9 cellular contexts compared by ENCODE assay signal in genomic region chr14:54489731-54490447, GRCh38. TPM values are rescaled to one million over a fixed set of nuclear protein-coding genes. Genes with fewer than 3 reads are reported as not detected.
DNase-seq lines count a peak whose midpoint lies in the region; ATAC-seq and TF ChIP-seq lines count a peak whose summit lies in the region.
"Had no signal": no experiment of that assay in that cellular context is flagged by ENCODE, and none has a peak within 500 bp of the region (broad histone marks: within the 10 kb centered on the region; RNA-seq: fewer than 3 reads in every experiment).

No MANE protein-coding gene starts in this region.

- DNase-seq in GM12864 (ENCODE audit: low read depth) (no peak), Peyer's patch (no peak), fibroblast of gingiva (ENCODE audit: low read depth) (peak; percentile 14), gastrocnemius medialis (no peak), GM03348 (ENCODE audit: low spot score) (no peak), C1 segment of cervical spinal cord (lab: John Stamatoyannopoulos, UW) (no peak)
- no peak for DNase-seq in activated effector memory CD4-positive, alpha-beta T cell treated with Interleukin-2 at 50 U/mL for 16 hours
- DNase-seq: NCI-H1436 treated with DMSO at 0.1 percent for 48 hours had no signal

- no peaks in the 10 kb centered on the region for H3K36me3 ChIP-seq in Peyer's patch
- no peaks in the 10 kb centered on the region for H3K36me3 ChIP-seq in gastrocnemius medialis

- H3K27ac ChIP-seq in Peyer's patch (peak overlapping the region; percentile 89 to 99 (median 94)), gastrocnemius medialis (peak overlapping the region; percentile 90 to 98 (median 92))

- H3K27me3 ChIP-seq in Peyer's patch (no peaks in the 10 kb centered on the region), gastrocnemius medialis (no peaks in the 10 kb centered on the region)

- ATAC-seq in gastrocnemius medialis: no peak
- no peak for ATAC-seq in esophagus mucosa

- H3K9me3 ChIP-seq in Peyer's patch (no peaks in the 10 kb centered on the region), gastrocnemius medialis (no peaks in the 10 kb centered on the region)

- no peak for TF ChIP-seq CTCF in GM12864 (IDR thresholded peaks at IDR 0.05; ENCODE audit: low read depth, low read length, missing control alignments)
- no peak for TF ChIP-seq CTCF in Peyer's patch (IDR thresholded peaks at IDR 0.05)
- no peak for TF ChIP-seq CTCF in gastrocnemius medialis (IDR thresholded peaks at IDR 0.05 in 4 of 5, conservative IDR thresholded peaks at IDR 0.05 in 1 of 5)

- TF ChIP-seq POLR2A in Peyer's patch (IDR thresholded peaks at IDR 0.05) (no peak), gastrocnemius medialis (IDR thresholded peaks at IDR 0.05) (no peak)

- H3K4me3 ChIP-seq in GM12864 (ENCODE audit: low read depth, low read length): peak overlapping the region; percentile 99; the same call in 1 of the 2 replicates
- H3K4me3 ChIP-seq in Peyer's patch: peak overlapping the region in 2 of 4 donors; percentile 81 to 90
- H3K4me3 ChIP-seq in gastrocnemius medialis: peak overlapping the region in 3 of 4 donors; percentile 71 to 97 (median 93)

- H3K4me1 ChIP-seq in Peyer's patch (peaks cover 0 to 25% (median 2%) of the 10 kb centered on the region in 4 donors), gastrocnemius medialis (peaks cover 20 to 23% of the 10 kb centered on the region in 2 donors)

- intact Hi-C loops in gastrocnemius medialis (cut with DNase I; ENCODE audit: low total_unique reads): loop anchor here (1.0 to 2.0 kb wide), 2 partner anchors 19 to 49 kb away; partner anchors contain the start of genes CGRRF1 and CNIH1

- in situ Hi-C loops in gastrocnemius medialis (cut with MboI; ENCODE audit: low sequenced_read_pairs in 4 of 4): no loop called here

RNA-seq across cellular contexts. Expression of gene GMFB, which starts 1.1 kb away (rescaled TPM):
- total RNA-seq in Peyer's patch: 10 to 100 TPM; 35.5 to 60.9 (median 41.3) TPM
- 10 to 100 TPM in 1 of 4 donors, 1 to 10 TPM in 3; 5.0 to 21.7 (median 7.3) TPM for total RNA-seq in gastrocnemius medialis
- total RNA-seq in esophagus mucosa: 25.3 TPM

RNA-seq across cellular contexts. Expression of gene CGRRF1, which starts 19.8 kb away (rescaled TPM):
- 10 to 100 TPM; 11.6 to 26.8 (median 19.0) TPM for total RNA-seq in Peyer's patch
- total RNA-seq in gastrocnemius medialis: 10 to 100 TPM; 13.7 to 27.0 (median 20.7) TPM
- 9.2 TPM for total RNA-seq in esophagus mucosa

RNA-seq across cellular contexts. Expression of gene CNIH1, which starts 48.7 kb away (rescaled TPM):
- total RNA-seq in Peyer's patch: 100 to 1,000 TPM in 3 of 4 donors, 10 to 100 TPM in 1; 61.1 to 130 (median 121) TPM
- total RNA-seq in gastrocnemius medialis: 100 to 1,000 TPM in 3 of 4 donors, 10 to 100 TPM in 1; 73.4 to 176 (median 136) TPM
- 98.0 TPM for total RNA-seq in esophagus mucosa
